ENCODE assay signal across 12 cellular contexts in the genomic region with DNA sequence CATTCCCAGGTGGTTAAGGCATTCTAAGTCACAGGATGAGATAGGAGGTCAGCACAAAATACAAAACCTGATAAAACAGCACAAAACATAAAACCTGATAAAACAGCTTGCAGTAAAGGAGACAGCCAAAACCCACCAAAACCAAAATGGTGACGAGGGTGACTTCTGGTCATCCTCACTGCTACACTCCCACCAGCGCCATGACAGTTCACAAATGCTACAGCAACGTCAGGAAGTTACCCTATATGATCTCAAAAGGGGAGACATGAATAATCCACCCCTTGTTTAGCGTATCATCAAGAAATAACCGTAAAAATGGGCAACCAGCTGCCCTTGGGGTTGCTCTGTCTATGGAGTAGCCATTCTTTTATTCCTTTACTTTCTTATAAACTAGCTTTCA. TPM values are rescaled to one million over a fixed set of nuclear protein-coding genes. Genes with fewer than 3 reads are reported as not detected.
"Had no signal": no experiment of that assay in that cellular context is flagged by ENCODE, and none has a peak within 500 bp of the region (broad histone marks: within the 10 kb centered on the region; RNA-seq: fewer than 3 reads in every experiment).

No MANE protein-coding gene starts in this region.

RNA-seq across cellular contexts. Expression of a gene that starts 28.7 kb away (rescaled TPM):
- total RNA-seq: hepatocyte, left cardiac atrium, left lobe of liver, left ventricle myocardium inferior, left ventricle myocardium superior, lung microvascular endothelial cell, mesenteric fat pad, mesothelial cell of epicardium, mononuclear cell, mucosa of gallbladder, myocyte had no signal
- polyA plus RNA-seq: hepatocyte, immature natural killer cell had no signal
